Comparison of ENCODE assay signal across 33 cellular contexts in the genomic region with DNA sequence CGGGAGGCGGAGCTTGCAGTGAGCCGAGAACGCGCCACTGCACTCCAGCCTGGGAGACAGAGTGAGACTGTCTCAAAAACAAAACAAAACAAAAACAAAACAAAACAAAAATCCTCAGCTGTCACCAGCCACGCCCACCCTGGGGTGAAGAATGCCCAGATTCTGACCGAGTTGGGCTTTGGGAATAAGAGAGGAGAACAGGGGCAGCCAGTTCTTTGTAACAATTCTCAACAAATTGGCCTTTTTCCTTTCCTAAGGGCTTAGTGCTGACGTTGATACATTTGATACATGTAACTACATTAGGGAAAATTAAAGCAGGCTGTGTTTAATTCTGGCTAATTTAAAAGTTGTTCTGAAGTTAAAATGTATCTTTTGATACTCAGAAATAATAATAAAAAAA.
"Had no signal": no experiment of that assay in that cellular context is flagged by ENCODE, and none has a peak within 500 bp of the region (broad histone marks: within the 10 kb centered on the region; RNA-seq: fewer than 3 reads in every experiment).

No MANE protein-coding gene starts in this region.

- DNase-seq: activated CD4-positive, alpha-beta memory T cell treated with anti-CD3 and anti-CD28 coated beads, Interleukin-2, amount 10 ng/mL, durations not matched to agents 7 days and 5 days; activated CD4-positive, alpha-beta T cell treated with anti-CD3 and anti-CD28 coated beads for 1 hour; activated CD4-positive, alpha-beta T cell treated with anti-CD3 and anti-CD28 coated beads for 48 hours; activated CD4-positive, CD25-positive, alpha-beta regulatory T cell; activated CD8-positive, alpha-beta memory T cell treated with anti-CD3 and anti-CD28 coated beads for 24 hours; activated CD8-positive, alpha-beta memory T cell treated with anti-CD3 and anti-CD28 coated beads, Interleukin-2, amount 10 ng/mL, durations not matched to agents 7 days and 5 days; activated CD8-positive, alpha-beta memory T cell treated with anti-CD3 and anti-CD28 coated beads, Interleukin-2, amount 50 U/mL, for 48 hours; activated effector memory CD4-positive, alpha-beta T cell treated with Interleukin-2 at 50 U/mL for 16 hours; activated naive CD4-positive, alpha-beta T cell treated with anti-CD3 and anti-CD28 coated beads, Interleukin-2, amount 10 ng/mL, durations not matched to agents 7 days and 5 days; activated naive CD8-positive, alpha-beta T cell treated with anti-CD3 and anti-CD28 coated beads, Interleukin-2, amount 50 U/mL, for 24 hours; activated T-cell treated with anti-CD3 and anti-CD28 coated beads, Interleukin-2, amount 50 U/mL, for 48 hours; amniotic stem cell; aorta; brain microvascular endothelial cell; central memory CD4-positive, alpha-beta T cell; Kasumi-1; KG1; MM.1S; MV-4-11; NCI-H1092; NCI-H1436 treated with DMSO at 0.1 percent for 48 hours; NCI-H1694 treated with DMSO at 0.1 percent for 48 hours; NCI-H2029; NCI-H345; NCI-H524 treated with DMSO at 0.1 percent for 48 hours; PC-3; Peyer's patch; SIG-M5; SW 1271; T-helper 1 cell; T1000; WERI-Rb-1 had no signal

- ATAC-seq: activated CD8-positive, alpha-beta memory T cell treated with anti-CD3 and anti-CD28 coated beads, Interleukin-2, amount 10 ng/mL, durations not matched to agents 7 days and 5 days; activated naive CD8-positive, alpha-beta T cell treated with anti-CD3 and anti-CD28 coated beads, Interleukin-2, amount 50 U/mL, for 24 hours; PC-3; Right ventricle myocardium inferior had no signal

- H3K4me1 ChIP-seq: Peyer's patch had no signal

- H3K4me3 ChIP-seq: Peyer's patch had no signal

- H3K36me3 ChIP-seq: brain microvascular endothelial cell, Peyer's patch, WERI-Rb-1 had no signal

- H3K9me3 ChIP-seq: Peyer's patch had no signal

- H3K27me3 ChIP-seq: brain microvascular endothelial cell, Peyer's patch had no signal
